ENCODE assay signal across 1 cellular context in the genomic region with DNA sequence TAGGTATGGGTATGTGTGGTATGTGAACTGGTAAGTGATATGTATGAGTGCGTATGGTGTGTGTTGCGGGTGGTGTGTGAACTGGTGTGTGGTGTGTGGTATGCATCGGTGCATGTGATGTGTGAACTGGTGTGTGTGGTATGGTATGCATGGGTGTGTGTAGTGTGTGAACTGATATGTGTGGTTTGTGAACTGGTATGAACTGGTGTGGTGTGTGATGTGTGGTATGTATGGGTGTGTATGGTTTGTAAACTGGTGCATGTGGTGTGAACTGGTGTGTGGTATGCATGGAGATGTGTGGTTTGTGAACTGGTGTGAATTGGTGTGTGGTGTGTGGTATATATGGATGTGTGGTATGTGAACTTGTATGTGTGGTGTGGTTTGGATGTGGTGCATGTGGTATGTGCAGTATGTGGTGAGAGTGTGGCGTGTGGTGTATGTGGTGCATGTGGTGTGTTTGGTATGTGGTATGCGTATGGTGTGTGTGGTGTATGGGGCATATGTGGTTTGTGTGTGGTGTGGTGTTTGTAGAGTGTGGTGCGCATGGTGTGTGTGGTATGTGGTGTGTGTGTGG.
TF ChIP-seq lines count a peak whose summit lies in the region.

No MANE protein-coding gene starts in this region.

TF ChIP-seq in K562, 482 proteins besides CTCF, POLR2A, EP300 and RAD21 (continued from another document):
- TF ChIP-seq, protein P1, sequence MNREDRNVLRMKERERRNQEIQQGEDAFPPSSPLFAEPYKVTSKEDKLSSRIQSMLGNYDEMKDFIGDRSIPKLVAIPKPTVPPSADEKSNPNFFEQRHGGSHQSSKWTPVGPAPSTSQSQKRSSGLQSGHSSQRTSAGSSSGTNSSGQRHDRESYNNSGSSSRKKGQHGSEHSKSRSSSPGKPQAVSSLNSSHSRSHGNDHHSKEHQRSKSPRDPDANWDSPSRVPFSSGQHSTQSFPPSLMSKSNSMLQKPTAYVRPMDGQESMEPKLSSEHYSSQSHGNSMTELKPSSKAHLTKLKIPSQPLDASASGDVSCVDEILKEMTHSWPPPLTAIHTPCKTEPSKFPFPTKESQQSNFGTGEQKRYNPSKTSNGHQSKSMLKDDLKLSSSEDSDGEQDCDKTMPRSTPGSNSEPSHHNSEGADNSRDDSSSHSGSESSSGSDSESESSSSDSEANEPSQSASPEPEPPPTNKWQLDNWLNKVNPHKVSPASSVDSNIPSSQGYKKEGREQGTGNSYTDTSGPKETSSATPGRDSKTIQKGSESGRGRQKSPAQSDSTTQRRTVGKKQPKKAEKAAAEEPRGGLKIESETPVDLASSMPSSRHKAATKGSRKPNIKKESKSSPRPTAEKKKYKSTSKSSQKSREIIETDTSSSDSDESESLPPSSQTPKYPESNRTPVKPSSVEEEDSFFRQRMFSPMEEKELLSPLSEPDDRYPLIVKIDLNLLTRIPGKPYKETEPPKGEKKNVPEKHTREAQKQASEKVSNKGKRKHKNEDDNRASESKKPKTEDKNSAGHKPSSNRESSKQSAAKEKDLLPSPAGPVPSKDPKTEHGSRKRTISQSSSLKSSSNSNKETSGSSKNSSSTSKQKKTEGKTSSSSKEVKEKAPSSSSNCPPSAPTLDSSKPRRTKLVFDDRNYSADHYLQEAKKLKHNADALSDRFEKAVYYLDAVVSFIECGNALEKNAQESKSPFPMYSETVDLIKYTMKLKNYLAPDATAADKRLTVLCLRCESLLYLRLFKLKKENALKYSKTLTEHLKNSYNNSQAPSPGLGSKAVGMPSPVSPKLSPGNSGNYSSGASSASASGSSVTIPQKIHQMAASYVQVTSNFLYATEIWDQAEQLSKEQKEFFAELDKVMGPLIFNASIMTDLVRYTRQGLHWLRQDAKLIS (CRISPR knock-in tag; IDR thresholded peaks at IDR 0.05): no peak
- TF ChIP-seq, protein P2, sequence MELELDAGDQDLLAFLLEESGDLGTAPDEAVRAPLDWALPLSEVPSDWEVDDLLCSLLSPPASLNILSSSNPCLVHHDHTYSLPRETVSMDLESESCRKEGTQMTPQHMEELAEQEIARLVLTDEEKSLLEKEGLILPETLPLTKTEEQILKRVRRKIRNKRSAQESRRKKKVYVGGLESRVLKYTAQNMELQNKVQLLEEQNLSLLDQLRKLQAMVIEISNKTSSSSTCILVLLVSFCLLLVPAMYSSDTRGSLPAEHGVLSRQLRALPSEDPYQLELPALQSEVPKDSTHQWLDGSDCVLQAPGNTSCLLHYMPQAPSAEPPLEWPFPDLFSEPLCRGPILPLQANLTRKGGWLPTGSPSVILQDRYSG (tag; conservative IDR thresholded peaks at IDR 0.05; ENCODE audit: low read depth): no peak
- TF ChIP-seq SP1 (CRISPR knock-in tag; IDR thresholded peaks at IDR 0.05): no peak
TF ChIP-seq in K562: peak in this region for 0.
